ENCODE assay signal across 11 cellular contexts in the genomic region with DNA sequence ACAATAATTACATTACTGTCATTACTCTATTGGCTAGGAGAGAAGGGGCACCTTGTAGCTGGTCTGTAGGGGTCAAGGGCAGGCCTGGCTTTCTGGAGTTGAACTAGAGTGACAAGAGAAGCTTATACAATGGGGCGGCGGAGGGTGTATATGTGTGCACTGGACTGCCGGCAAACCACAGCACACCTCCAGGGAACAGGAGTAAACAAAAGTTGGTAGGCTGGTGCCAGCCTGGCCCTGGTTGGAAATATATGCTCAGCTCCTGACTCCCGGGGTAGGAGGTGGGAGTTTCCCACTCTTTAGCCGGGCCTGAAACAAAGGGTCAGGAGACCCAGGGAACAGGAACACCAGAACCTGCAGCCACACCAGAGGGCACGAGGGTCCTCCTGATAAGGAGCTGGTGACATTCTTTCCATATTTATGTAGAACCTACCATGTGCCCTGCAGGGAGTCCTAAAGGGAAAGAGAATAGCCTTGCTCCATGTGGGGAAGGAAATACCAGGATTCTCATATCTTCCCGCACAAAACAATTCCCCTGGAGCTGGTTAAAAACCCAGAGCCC. TPM values are rescaled to one million over a fixed set of nuclear protein-coding genes. Genes with fewer than 3 reads are reported as not detected.
DNase-seq lines count a peak whose midpoint lies in the region; ATAC-seq and TF ChIP-seq lines count a peak whose summit lies in the region.
"Had no signal": no experiment of that assay in that cellular context is flagged by ENCODE, and none has a peak within 500 bp of the region (broad histone marks: within the 10 kb centered on the region; RNA-seq: fewer than 3 reads in every experiment).

No MANE protein-coding gene starts in this region.

- no peak overlapping the region for H3K4me3 ChIP-seq in CD8-positive, alpha-beta memory T cell (ENCODE audit: low read length)
- H3K4me3 ChIP-seq in Panc1 (ENCODE audit: low read depth in 2 of 2, low read length in 2 of 2) (peak overlapping the region; percentile 0 to 35; a peak in 3 of 4 replicates), epithelial cell of esophagus (ENCODE audit: low read length) (peak overlapping the region; percentile 28), neuron (ENCODE audit: low read length) (peak overlapping the region; percentile 35), tibial artery (no peak overlapping the region), lower leg skin (ENCODE audit: low read depth, poor library complexity, severe bottlenecking) (no peak overlapping the region)
- H3K4me3 ChIP-seq: adrenal gland had no signal

- no peak overlapping the region for H3K4me3 Mint-ChIP-seq in CD8-positive, alpha-beta memory T cell

- intact Hi-C loops in Panc1 (cut with micrococcal nuclease; ENCODE audit: unreplicated experiment) (no loop called here), tibial artery (cut with DNase I; ENCODE audit: low total_unique reads) (no loop called here), lower leg skin (cut with DNase I; ENCODE audit: low total_unique reads) (no loop called here)

- H3K27ac ChIP-seq in CD8-positive, alpha-beta memory T cell (ENCODE audit: low read depth, low read length) = peak overlapping the region; percentile 43
- H3K27ac ChIP-seq in Panc1 (ENCODE audit: low read length) = peak overlapping the region; percentile 94
- H3K27ac ChIP-seq in tibial artery = no peak overlapping the region

- CTCF ChIA-PET in CD8-positive, alpha-beta memory T cell (lab: Charles Lee) = interaction anchor here (1.1 kb wide), 1 partner anchor 33 kb away, joined by 6 read pairs; no protein-coding TSS in a partner anchor
- CTCF ChIA-PET in Panc1 (lab: Charles Lee) = interaction anchor here (0.6 to 1.1 kb wide), 2 partner anchors 49 to 81 kb away, joined by 3 read pairs; no protein-coding TSS in a partner anchor

- peak; percentile 80 for ATAC-seq in Panc1

- no peaks in the 10 kb centered on the region for H3K27me3 ChIP-seq in CD8-positive, alpha-beta memory T cell (ENCODE audit: insufficient read depth, low read length, poor library complexity, severe bottlenecking)
- H3K27me3 ChIP-seq in Panc1 (ENCODE audit: control insufficient read depth, insufficient read depth, low read length) = no peaks in the 10 kb centered on the region
- H3K27me3 ChIP-seq in neuron (ENCODE audit: insufficient read depth, low read length) = peaks cover 20% of the 10 kb centered on the region
- H3K27me3 ChIP-seq in tibial artery = peaks cover 0 to 15% of the 10 kb centered on the region in 2 donors
- H3K27me3 ChIP-seq: adrenal gland had no signal

- no TSS peak for BruUV-seq in Panc1 (replicated peaks; lab: Mats Ljungman, UMichigan)

- peaks cover 12 to 15% of the 10 kb centered on the region in 2 donors for H3K27me3 Mint-ChIP-seq in CD8-positive, alpha-beta memory T cell

- peak overlapping the region; percentile 88 for H2AFZ ChIP-seq in neuron (ENCODE audit: low read depth, low read length)

- no peaks in the 10 kb centered on the region for H3K9me3 Mint-ChIP-seq in CD8-positive, alpha-beta memory T cell
- H3K9me3 Mint-ChIP-seq: naive thymus-derived CD8-positive, alpha-beta T cell had no signal

- TF ChIP-seq POLR2A in lower leg skin (IDR thresholded peaks at IDR 0.05) = no peak

- in situ Hi-C loops in Panc1 (cut with HindIII; ENCODE audit: low pct_unique_long_range_greater_than_20kb, low sequenced_read_pairs) = no loop called here

- POLR2A ChIA-PET in CD8-positive, alpha-beta memory T cell (lab: Charles Lee) = no interaction called here
- POLR2A ChIA-PET in Panc1 (lab: Charles Lee) = no interaction called here

- 41 to 58% methylated on average over 7 of the region's 7 CpGs for WGBS in lower leg skin, 2 donors

- no peak for TF ChIP-seq CTCF in Panc1 (IDR thresholded peaks at IDR 0.05)
- no peak for TF ChIP-seq CTCF in epithelial cell of esophagus (IDR thresholded peaks at IDR 0.05; ENCODE audit: insufficient read depth, low read depth, low read length, missing control alignments)
- no peak for TF ChIP-seq CTCF in tibial artery (IDR thresholded peaks at IDR 0.05)
- no peak for TF ChIP-seq CTCF in lower leg skin (IDR thresholded peaks at IDR 0.05)

- no peaks in the 10 kb centered on the region for H3K36me3 ChIP-seq in CD8-positive, alpha-beta memory T cell (ENCODE audit: insufficient read depth, low read length)
- H3K36me3 ChIP-seq in Panc1 (ENCODE audit: control insufficient read depth, insufficient read depth, low read length) = no peaks in the 10 kb centered on the region; the same call in 1 of the 2 replicates
- no peaks in the 10 kb centered on the region for H3K36me3 ChIP-seq in neuron (ENCODE audit: insufficient read depth, low read length)
- H3K36me3 ChIP-seq in tibial artery = peaks cover 0 to 3% (median 0%) of the 10 kb centered on the region in 3 donors
- H3K36me3 ChIP-seq: adrenal gland had no signal

- DNase-seq in CD8-positive, alpha-beta memory T cell = no peak
- DNase-seq in Panc1 (ENCODE audit: low read depth, low spot score) (no peak), epithelial cell of esophagus (ENCODE audit: low read depth) (peak; percentile 53), cerebellar nuclear complex (lab: John Stamatoyannopoulos, UW) (no peak), tibial artery (no peak), CD1c-positive myeloid dendritic cell (ENCODE audit: extremely low spot score) (no peak), lower leg skin (ENCODE audit: low spot score in 2 of 2) (no peak)

- H3K27ac Mint-ChIP-seq in CD8-positive, alpha-beta memory T cell = peak overlapping the region in 1 of 8 donors; percentile 15

- H3K4me1 ChIP-seq in CD8-positive, alpha-beta memory T cell (ENCODE audit: insufficient read depth, low read length) = no peaks in the 10 kb centered on the region
- H3K4me1 ChIP-seq in Panc1 (ENCODE audit: control insufficient read depth, insufficient read depth, low read length) = peaks cover 67% of the 10 kb centered on the region
- H3K4me1 ChIP-seq in neuron (ENCODE audit: insufficient read depth, low read length) = peaks cover 23% of the 10 kb centered on the region
- peaks cover 0 to 14% (median 3%) of the 10 kb centered on the region in 4 donors for H3K4me1 ChIP-seq in tibial artery

- no peaks in the 10 kb centered on the region for H3K36me3 Mint-ChIP-seq in CD8-positive, alpha-beta memory T cell
- H3K36me3 Mint-ChIP-seq: naive thymus-derived CD8-positive, alpha-beta T cell had no signal

- H3K4me1 Mint-ChIP-seq in CD8-positive, alpha-beta memory T cell = peaks cover 3 to 8% (median 4%) of the 10 kb centered on the region in 3 donors

- no peaks in the 10 kb centered on the region for H3K9me3 ChIP-seq in CD8-positive, alpha-beta memory T cell (ENCODE audit: low read length)
- no peaks in the 10 kb centered on the region for H3K9me3 ChIP-seq in Panc1 (ENCODE audit: control insufficient read depth, insufficient read depth, low read depth, low read length)
- no peaks in the 10 kb centered on the region for H3K9me3 ChIP-seq in neuron (ENCODE audit: low read length)
- H3K9me3 ChIP-seq in tibial artery = no peaks in the 10 kb centered on the region
- H3K9me3 ChIP-seq: adrenal gland had no signal

RNA-seq across cellular contexts. Expression of a gene that starts 5.1 kb away (rescaled TPM):
- total RNA-seq in CD8-positive, alpha-beta memory T cell = under 1 TPM; 0.15 to 0.16 TPM
- polyA plus RNA-seq in CD8-positive, alpha-beta memory T cell = not detected
- 12.9 TPM for total RNA-seq in Panc1 (2021; ENCODE audit: unreplicated experiment)
- 11.4 TPM for polyA plus RNA-seq in Panc1 (2012; ENCODE audit: insufficient read length)
- 100 to 1,000 TPM; 106 to 200 (median 137) TPM for total RNA-seq in lower leg skin
- total RNA-seq: HT1080 had no signal

RNA-seq across cellular contexts. Expression of a gene that starts 35.9 kb away (rescaled TPM):
- not detected for total RNA-seq in CD8-positive, alpha-beta memory T cell
- polyA plus RNA-seq in CD8-positive, alpha-beta memory T cell = not detected
- total RNA-seq in Panc1 (2021; ENCODE audit: unreplicated experiment) (not detected), lower leg skin (not detected)
- polyA plus RNA-seq in Panc1 (2012; ENCODE audit: insufficient read length) = not detected
- total RNA-seq: adrenal gland; HT1080; naive thymus-derived CD8-positive, alpha-beta T cell had no signal
- polyA plus RNA-seq: adrenal gland; naive thymus-derived CD8-positive, alpha-beta T cell had no signal

RNA-seq across cellular contexts. Expression of a gene that starts 57.5 kb away (rescaled TPM):
- total RNA-seq in CD8-positive, alpha-beta memory T cell = 1 to 10 TPM in 1 of 2 experiments, under 1 TPM in 1; 0.63 to 1.6 TPM
- not detected for polyA plus RNA-seq in CD8-positive, alpha-beta memory T cell
- total RNA-seq in Panc1 (2021; ENCODE audit: unreplicated experiment) = 1.4 TPM
- 0.93 TPM for polyA plus RNA-seq in Panc1 (2012; ENCODE audit: insufficient read length)
- total RNA-seq in lower leg skin = 1 to 10 TPM in 1 of 4 donors, under 1 TPM in 2, not detected in 1; 0.34 to 1.6 (median 0.52) TPM
- total RNA-seq: HT1080 had no signal
- polyA plus RNA-seq: naive thymus-derived CD8-positive, alpha-beta T cell had no signal

Comparison
In these comparisons a context has a peak if more than half of its experiments do, and no peak if none do; other contexts are left out.
1. H3K27ac ChIP-seq: peak in CD8-positive, alpha-beta memory T cell (single experiment) and Panc1 (single experiment); none in tibial artery (0 of 2).
2. H3K4me3 ChIP-seq: peak in Panc1 (2 of 2), epithelial cell of esophagus (single experiment) and neuron (single experiment); none in CD8-positive, alpha-beta memory T cell (single experiment), tibial artery (0 of 2) and lower leg skin (single experiment).
3. RNA of a gene that starts 5.1 kb away (total RNA-seq): 106 to 200 TPM in lower leg skin and 12.9 TPM in Panc1 (single experiment); 0.15 to 0.16 TPM in CD8-positive, alpha-beta memory T cell; every median in the first group is over 10 times any median in the second.